In genomic region chr10:79542619-79543018, GRCh38 we compare ENCODE assay signal across 1 cellular context.
TF ChIP-seq lines count a peak whose summit lies in the region.

No MANE protein-coding gene starts in this region.

TF ChIP-seq in HepG2, 621 proteins besides CTCF, POLR2A, EP300 and RAD21 (continued from another document):
- no peak for TF ChIP-seq FOXP4 (CRISPR knock-in tag; IDR thresholded peaks at IDR 0.05)
- TF ChIP-seq SMAD9 (CRISPR knock-in tag; IDR thresholded peaks at IDR 0.05), result no peak
- no peak for TF ChIP-seq ZNF775 (CRISPR knock-in tag; IDR thresholded peaks at IDR 0.05; ENCODE audit: borderline replicate concordance)
- no peak for TF ChIP-seq ZNF776 (CRISPR knock-in tag; IDR thresholded peaks at IDR 0.05)
- no peak for TF ChIP-seq HNF4G (IDR thresholded peaks at IDR 0.05; ENCODE audit: borderline replicate concordance, low read depth, low read length)
- no peak for TF ChIP-seq HNF4G (CRISPR knock-in tag; IDR thresholded peaks at IDR 0.05; ENCODE audit: borderline replicate concordance, low read depth)
- TF ChIP-seq ARNT (IDR thresholded peaks at IDR 0.05), result no peak
- no peak for TF ChIP-seq SRSF9 (IDR thresholded peaks at IDR 0.05; ENCODE audit: borderline replicate concordance, insufficient read depth, low read depth, low read length, poor library complexity, severe bottlenecking)
- TF ChIP-seq MTF2 (CRISPR knock-in tag; IDR thresholded peaks at IDR 0.05; ENCODE audit: borderline replicate concordance), result no peak
TF ChIP-seq in HepG2: peak in this region for 0.
